5 cellular contexts compared by ENCODE assay signal in genomic region chr2:109640000-109640399, GRCh38. TPM values are rescaled to one million over a fixed set of nuclear protein-coding genes. Genes with fewer than 3 reads are reported as not detected.
A peak's percentile ranks its signal among the peaks of the same experiment; 100 is the strongest.
DNase-seq lines count a peak whose midpoint lies in the region; ATAC-seq, FAIRE-seq and TF ChIP-seq lines count a peak whose summit lies in the region.
"Not testable (repeated sequence)": the region's sequence is repeated elsewhere in the genome, so short reads cannot be mapped to it uniquely, and the experiment has no call there.
"Had no signal": no experiment of that assay in that cellular context is flagged by ENCODE, and none has a peak within 500 bp of the region (broad histone marks: within the 10 kb centered on the region; RNA-seq: fewer than 3 reads in every experiment).

No MANE protein-coding gene starts in this region.

- H2BK5ac ChIP-seq in mesenchymal stem cell (ENCODE audit: low read depth, low read length, poor library complexity, severe bottlenecking); trophoblast cell (ENCODE audit: low read depth, low read length, poor library complexity): not testable (repeated sequence)

- peak overlapping the region; percentile 3; the same call in 1 of the 2 replicates for H2AFZ ChIP-seq in GM23338
- H2AFZ ChIP-seq in HepG2 (ENCODE audit: low read length); mesenchymal stem cell (ENCODE audit: low read depth, low read length); trophoblast cell (ENCODE audit: insufficient read depth, low read length, poor library complexity): not testable (repeated sequence)

- in situ Hi-C loops in HepG2 (cut with HindIII; ENCODE audit: extremely low pct_ligation_motif_present, low pct_unique_long_range_greater_than_20kb) = not testable (repeated sequence)

- H4K12ac ChIP-seq in trophoblast cell (ENCODE audit: low read depth, low read length) = not testable (repeated sequence)

- H4K8ac ChIP-seq in mesenchymal stem cell (ENCODE audit: low read length) = peak overlapping the region; percentile 28
- H4K8ac ChIP-seq in trophoblast cell (ENCODE audit: low read depth, low read length) = not testable (repeated sequence)

- TF ChIP-seq CTCF in GM23338 (conservative IDR thresholded peaks at IDR 0.05; ENCODE audit: low read depth in 2 of 2); HepG2 (CRISPR knock-in tag; IDR thresholded peaks at IDR 0.05): not testable (repeated sequence)

- H3K9me3 Mint-ChIP-seq in GM23338 = not testable (repeated sequence)

- POLR2A ChIA-PET in HepG2 (lab: Yijun Ruan, JAX) = not testable (repeated sequence)

- DNase-seq in GM23338 (ENCODE audit: low spot score); HepG2 (ENCODE audit: low spot score); mesenchymal stem cell: not testable (repeated sequence)
- DNase-seq in trophoblast cell = peak; percentile 68 to 76

- CTCF ChIA-PET in HepG2 (lab: Yijun Ruan, JAX; ENCODE audit: low intra/inter-chr PET ratio, low total read pairs) = not testable (repeated sequence)

- not testable (repeated sequence) for H4K20me1 ChIP-seq in GM23338 (replicated peaks; ENCODE audit: insufficient read depth); HepG2 (ENCODE audit: insufficient read depth, low read length)

- H2BK15ac ChIP-seq in mesenchymal stem cell (ENCODE audit: low read depth, poor library complexity, severe bottlenecking) = not testable (repeated sequence)

- whole genome bisulfite sequencing in HepG2 (ENCODE audit: low lambda C conversion rate) = 98% methylated on average over 9 of the region's 9 CpGs
- WGBS in mesenchymal stem cell = 97% methylated on average over 8 of the region's 9 CpGs
- no CpG with 5 or more reads among the region's 9 CpGs for WGBS in trophoblast cell (ENCODE audit: extremely low coverage, insufficient coverage, insufficient read length)

- H3K4me3 Mint-ChIP-seq in GM23338 = not testable (repeated sequence)

- not testable (repeated sequence) for H3K23ac ChIP-seq in mesenchymal stem cell (ENCODE audit: low read length in 2 of 2); trophoblast cell (ENCODE audit: low read length)

- H3K9ac ChIP-seq in HepG2 (ENCODE audit: insufficient read depth, low read depth, low read length); mesenchymal stem cell (ENCODE audit: low read length); trophoblast cell (ENCODE audit: low read length): not testable (repeated sequence)

- ATAC-seq in GM23338, HepG2: not testable (repeated sequence)

- H3K79me2 ChIP-seq in GM23338 (replicated peaks; ENCODE audit: insufficient read depth); HepG2 (ENCODE audit: insufficient read depth, low read length); trophoblast cell (ENCODE audit: control insufficient read depth, insufficient read depth, low read length, poor library complexity): not testable (repeated sequence)

- not testable (repeated sequence) for H2AK5ac ChIP-seq in mesenchymal stem cell (ENCODE audit: low read length, severe bottlenecking); trophoblast cell (ENCODE audit: low read length)

- not testable (repeated sequence) for H3K9me2 ChIP-seq in GM23338 (ENCODE audit: insufficient read depth)

- H3K18ac ChIP-seq in mesenchymal stem cell (ENCODE audit: low read depth in 1 of 2, low read length in 2 of 2); trophoblast cell (ENCODE audit: low read length): not testable (repeated sequence)

- H3K27me3 Mint-ChIP-seq in GM23338 (ENCODE audit: insufficient read depth, low read depth, poor library complexity) = not testable (repeated sequence)

- not testable (repeated sequence) for H3K4me2 ChIP-seq in GM23338; HepG2 (ENCODE audit: low read depth, low read length); mesenchymal stem cell (ENCODE audit: low read length, poor library complexity, severe bottlenecking); trophoblast cell (ENCODE audit: low read length)

- not testable (repeated sequence) for TF ChIP-seq RAD21 in HepG2 (CRISPR knock-in tag; IDR thresholded peaks at IDR 0.05)

- not testable (repeated sequence) for H3K36me3 ChIP-seq in GM23338 (ENCODE audit: insufficient read depth); HepG2 (replicated peaks in 1 of 2; ENCODE audit: control insufficient read depth in 1 of 2, insufficient read depth in 2 of 2, low read length in 2 of 2); mesenchymal stem cell (ENCODE audit: control insufficient read depth in 1 of 2, insufficient read depth in 2 of 2, low read depth in 1 of 2, low read length in 2 of 2); trophoblast cell (ENCODE audit: control insufficient read depth in 1 of 2, insufficient read depth in 2 of 2, low read length in 2 of 2)

- H3F3A ChIP-seq in GM23338 (replicated peaks; ENCODE audit: low read depth) = not testable (repeated sequence)

- H3K4me3 ChIP-seq in GM23338; HepG2 (replicated peaks in 1 of 3; ENCODE audit: insufficient read depth in 1 of 3, low read depth in 2 of 3, low read length in 3 of 3); mesenchymal stem cell (ENCODE audit: insufficient read depth in 1 of 2, low read depth in 1 of 2, low read length in 2 of 2); trophoblast cell (ENCODE audit: low read depth, low read length): not testable (repeated sequence)

- H3K4me1 ChIP-seq in GM23338 (ENCODE audit: insufficient read depth); mesenchymal stem cell (ENCODE audit: control insufficient read depth, insufficient read depth, low read depth, low read length); trophoblast cell (ENCODE audit: control insufficient read depth in 1 of 2, insufficient read depth in 2 of 2, low read length in 2 of 2): not testable (repeated sequence)
- H3K4me1 ChIP-seq in HepG2 (ENCODE audit: insufficient read depth, low read length) = peaks cover 88% of the 10 kb centered on the region

- not testable (repeated sequence) for H3K27me3 ChIP-seq in GM23338 (ENCODE audit: insufficient read depth); HepG2 (ENCODE audit: control insufficient read depth in 1 of 2, insufficient read depth in 2 of 2, low read length in 2 of 2); mesenchymal stem cell (ENCODE audit: control insufficient read depth in 1 of 2, insufficient read depth in 1 of 2, low read length in 2 of 2); trophoblast cell (ENCODE audit: insufficient read depth, low read length)

- H3K4ac ChIP-seq in mesenchymal stem cell (ENCODE audit: low read depth in 1 of 2, low read length in 2 of 2); trophoblast cell (ENCODE audit: low read depth, low read length): not testable (repeated sequence)

- FAIRE-seq in HepG2 (lab: Jason Lieb, UNC) = not testable (repeated sequence)

- H4K91ac ChIP-seq in mesenchymal stem cell (ENCODE audit: low read length); trophoblast cell (ENCODE audit: low read depth, low read length): not testable (repeated sequence)

- not testable (repeated sequence) for BruUV-seq in HepG2 (replicated peaks; lab: Mats Ljungman, UMichigan)

- H3K27ac Mint-ChIP-seq in GM23338 = not testable (repeated sequence)

- not testable (repeated sequence) for H3K36me3 Mint-ChIP-seq in GM23338 (ENCODE audit: low read depth)

- H3K27ac ChIP-seq in GM23338 (ENCODE audit: low read depth); HepG2 (ENCODE audit: extremely low read length, insufficient read depth, low read length); mesenchymal stem cell (ENCODE audit: low read length, poor library complexity, severe bottlenecking); trophoblast cell (ENCODE audit: low read depth, low read length): not testable (repeated sequence)

- H3K79me1 ChIP-seq in mesenchymal stem cell (replicated peaks; ENCODE audit: low read length, poor library complexity, severe bottlenecking) = not testable (repeated sequence)
- H3K79me1 ChIP-seq in trophoblast cell (ENCODE audit: low read length) = peaks cover 15% of the 10 kb centered on the region

- not testable (repeated sequence) for H3K9me3 ChIP-seq in HepG2 (ENCODE audit: low read length); mesenchymal stem cell (ENCODE audit: control insufficient read depth, low read length); trophoblast cell (ENCODE audit: insufficient read depth, low read depth, low read length)

- not testable (repeated sequence) for H2BK12ac ChIP-seq in mesenchymal stem cell (ENCODE audit: low read length in 2 of 2)
- H2BK12ac ChIP-seq in trophoblast cell (ENCODE audit: low read length) = peak overlapping the region; percentile 77

- H2BK120ac ChIP-seq in mesenchymal stem cell (ENCODE audit: low read depth, low read length); trophoblast cell (ENCODE audit: insufficient read depth, low read length, poor library complexity): not testable (repeated sequence)

- H3K14ac ChIP-seq in mesenchymal stem cell (ENCODE audit: low read length in 2 of 2); trophoblast cell (ENCODE audit: low read length): not testable (repeated sequence)

- intact Hi-C loops in HepG2 (cut with micrococcal nuclease; ENCODE audit: unreplicated experiment) = not testable (repeated sequence)

- TF ChIP-seq POLR2A in HepG2 (IDR thresholded peaks at IDR 0.05; ENCODE audit: insufficient read depth in 1 of 2, low read depth in 2 of 2, low read length in 2 of 2) = not testable (repeated sequence)

- not testable (repeated sequence) for TF ChIP-seq EP300 in HepG2 (IDR thresholded peaks at IDR 0.05; ENCODE audit: low read depth in 2 of 2, low read length in 2 of 2); HepG2 (CRISPR knock-in tag; IDR thresholded peaks at IDR 0.05; ENCODE audit: borderline replicate concordance)

- H3K4me1 Mint-ChIP-seq in GM23338 = peaks cover 11% of the 10 kb centered on the region

RNA-seq across cellular contexts. Expression of gene SOWAHC, which starts 25.8 kb away (rescaled TPM):
- 26.3 and 27.5 TPM in 2 replicates for total RNA-seq in GM23338 (2014; rRNA removed; shearing (Covaris generic))
- 7.0 and 7.4 TPM in 2 replicates for polyA plus RNA-seq in GM23338 (2016; fragmentation: Nextera tagmentation; extraction: Ambion mirVana)
- 22.5 and 24.7 TPM in 2 replicates for total RNA-seq in HepG2 (2016; rRNA removed; fragmentation: Illumina TruSeq; extraction: Trizol)
- 2.8 and 3.4 TPM in 2 replicates for total RNA-seq in HepG2 (2016; cell fraction: cytosol; rRNA removed; fragmentation: Illumina TruSeq; extraction: Trizol; ENCODE audit: low read depth)
- total RNA-seq in HepG2 (2016; cell fraction: insoluble cytoplasmic fraction; rRNA removed; fragmentation: Illumina TruSeq; extraction: Trizol) = 23.3 TPM in 2 replicates
- total RNA-seq in HepG2 (2016; cell fraction: membrane; rRNA removed; fragmentation: Illumina TruSeq; extraction: Trizol) = 18.1 and 21.3 TPM in 2 replicates
- total RNA-seq in HepG2 (2016; cell fraction: nucleus; rRNA removed; fragmentation: Illumina TruSeq; extraction: Trizol) = 15.8 TPM in 2 replicates
- polyA plus RNA-seq in HepG2 (2011; rRNA removed) = 21.2 and 21.4 TPM in 2 replicates
- polyA plus RNA-seq in HepG2 (2011; cell fraction: cytosol; rRNA removed) = 16.7 and 19.2 TPM in 2 replicates
- 9.7 and 10.8 TPM in 2 replicates for polyA plus RNA-seq in HepG2 (2011; cell fraction: nucleus; rRNA removed)
- 35.4 and 36.3 TPM in 2 replicates for polyA plus RNA-seq in HepG2 (2012)
- polyA plus RNA-seq in HepG2 (2016; cell fraction: cytosol; fragmentation: Illumina TruSeq; extraction: Trizol; ENCODE audit: low read depth) = 2.6 and 2.8 TPM in 2 replicates
- polyA plus RNA-seq in HepG2 (2016; cell fraction: insoluble cytoplasmic fraction; fragmentation: Illumina TruSeq; extraction: Trizol; ENCODE audit: low read depth) = 30.8 and 30.9 TPM in 2 replicates
- 12.6 and 14.5 TPM in 2 replicates for polyA plus RNA-seq in HepG2 (2016; cell fraction: membrane; fragmentation: Illumina TruSeq; extraction: Trizol; ENCODE audit: low read depth)
- 25.4 and 26.3 TPM in 2 replicates for polyA plus RNA-seq in HepG2 (2016; cell fraction: nucleus; fragmentation: Illumina TruSeq; extraction: Trizol; ENCODE audit: insufficient read depth, low read depth)
- polyA minus RNA-seq in HepG2 (2011; rRNA and poly(A)+ RNA removed; ENCODE audit: low replicate concordance) = 8.3 and 28.5 TPM in 2 replicates
- polyA minus RNA-seq in HepG2 (2011; cell fraction: cytosol; rRNA and poly(A)+ RNA removed) = 31.9 and 34.1 TPM in 2 replicates
- polyA minus RNA-seq in HepG2 (2011; cell fraction: nucleus; rRNA and poly(A)+ RNA removed) = 15.5 and 17.7 TPM in 2 replicates
- polyA plus RNA-seq in mesenchymal stem cell (2013, experiment 1 of 2) = 5.7 TPM
- polyA plus RNA-seq in mesenchymal stem cell (2013, experiment 2 of 2) = 6.0 TPM
- 28.1 and 29.3 TPM in 2 replicates for polyA plus RNA-seq in trophoblast cell (2013)

RNA-seq across cellular contexts. Expression of gene SEPTIN10, which starts 26.2 kb away (rescaled TPM):
- total RNA-seq in GM23338 (2014; rRNA removed; shearing (Covaris generic)) = 84.5 and 85.1 TPM in 2 replicates
- polyA plus RNA-seq in GM23338 (2016; fragmentation: Nextera tagmentation; extraction: Ambion mirVana) = 47.7 and 52.3 TPM in 2 replicates
- total RNA-seq in HepG2 (2016; rRNA removed; fragmentation: Illumina TruSeq; extraction: Trizol) = 67.5 and 99.8 TPM in 2 replicates
- 127 and 147 TPM in 2 replicates for total RNA-seq in HepG2 (2016; cell fraction: cytosol; rRNA removed; fragmentation: Illumina TruSeq; extraction: Trizol; ENCODE audit: low read depth)
- 68.9 and 96.4 TPM in 2 replicates for total RNA-seq in HepG2 (2016; cell fraction: insoluble cytoplasmic fraction; rRNA removed; fragmentation: Illumina TruSeq; extraction: Trizol)
- total RNA-seq in HepG2 (2016; cell fraction: membrane; rRNA removed; fragmentation: Illumina TruSeq; extraction: Trizol) = 82.3 and 91.0 TPM in 2 replicates
- total RNA-seq in HepG2 (2016; cell fraction: nucleus; rRNA removed; fragmentation: Illumina TruSeq; extraction: Trizol) = 59.8 and 61.0 TPM in 2 replicates
- polyA plus RNA-seq in HepG2 (2011; rRNA removed) = 40.3 and 45.8 TPM in 2 replicates
- 21.7 and 32.6 TPM in 2 replicates for polyA plus RNA-seq in HepG2 (2011; cell fraction: cytosol; rRNA removed)
- 33.2 and 41.7 TPM in 2 replicates for polyA plus RNA-seq in HepG2 (2011; cell fraction: nucleus; rRNA removed)
- polyA plus RNA-seq in HepG2 (2012) = 73.2 and 109 TPM in 2 replicates
- 13.9 and 14.1 TPM in 2 replicates for polyA plus RNA-seq in HepG2 (2016; cell fraction: cytosol; fragmentation: Illumina TruSeq; extraction: Trizol; ENCODE audit: low read depth)
- 101 and 102 TPM in 2 replicates for polyA plus RNA-seq in HepG2 (2016; cell fraction: insoluble cytoplasmic fraction; fragmentation: Illumina TruSeq; extraction: Trizol; ENCODE audit: low read depth)
- polyA plus RNA-seq in HepG2 (2016; cell fraction: membrane; fragmentation: Illumina TruSeq; extraction: Trizol; ENCODE audit: low read depth) = 27.0 and 27.3 TPM in 2 replicates
- 55.0 TPM in 2 replicates for polyA plus RNA-seq in HepG2 (2016; cell fraction: nucleus; fragmentation: Illumina TruSeq; extraction: Trizol; ENCODE audit: insufficient read depth, low read depth)
- 19.0 and 33.7 TPM in 2 replicates for polyA minus RNA-seq in HepG2 (2011; rRNA and poly(A)+ RNA removed; ENCODE audit: low replicate concordance)
- polyA minus RNA-seq in HepG2 (2011; cell fraction: cytosol; rRNA and poly(A)+ RNA removed) = 67.6 and 75.0 TPM in 2 replicates
- polyA minus RNA-seq in HepG2 (2011; cell fraction: nucleus; rRNA and poly(A)+ RNA removed) = 90.5 and 106 TPM in 2 replicates
- 59.2 TPM for polyA plus RNA-seq in mesenchymal stem cell (2013, experiment 1 of 2)
- polyA plus RNA-seq in mesenchymal stem cell (2013, experiment 2 of 2) = 61.1 TPM
- 109 and 116 TPM in 2 replicates for polyA plus RNA-seq in trophoblast cell (2013)
- total RNA-seq: B cell had no signal
